ENCODE assay signal across 8 cellular contexts in genomic region chr6:37354526-37355384, GRCh38. TPM values are rescaled to one million over a fixed set of nuclear protein-coding genes. Genes with fewer than 3 reads are reported as not detected.
DNase-seq lines count a peak whose midpoint lies in the region; ATAC-seq and TF ChIP-seq lines count a peak whose summit lies in the region.

No MANE protein-coding gene starts in this region.

- peak; percentile 56 to 72 for ATAC-seq in left cardiac atrium
- ATAC-seq in HG03354 (IDR thresholded peaks at IDR 0.05; ENCODE audit: poor library complexity, severe bottlenecking, unreplicated experiment), result no peak
- no peak for ATAC-seq in GM21526 (IDR thresholded peaks at IDR 0.05; ENCODE audit: low FRiP score, unreplicated experiment)

- intact Hi-C loops in left cardiac atrium (cut with DNase I) (no loop called here), posterior vena cava (cut with DNase I) (no loop called here)

- no peaks in the 10 kb centered on the region for H3K9me3 Mint-ChIP-seq in activated naive CD4-positive, alpha-beta T cell treated with anti-CD3 and anti-CD28 coated beads, Interleukin-2, amount 10 ng/mL, durations not matched to agents 7 days and 5 days

- no peaks in the 10 kb centered on the region for H3K9me3 ChIP-seq in MG63

- H3K4me3 ChIP-seq in GM12865 (ENCODE audit: low read depth, low read length), result peak overlapping the region; percentile 96
- peak overlapping the region; percentile 82 for H3K4me3 ChIP-seq in MG63

- H3K36me3 Mint-ChIP-seq in activated naive CD4-positive, alpha-beta T cell treated with anti-CD3 and anti-CD28 coated beads, Interleukin-2, amount 10 ng/mL, durations not matched to agents 7 days and 5 days, result peaks cover 9% of the 10 kb centered on the region

- H3K4me1 Mint-ChIP-seq in activated naive CD4-positive, alpha-beta T cell treated with anti-CD3 and anti-CD28 coated beads, Interleukin-2, amount 10 ng/mL, durations not matched to agents 7 days and 5 days, result peaks cover 35% of the 10 kb centered on the region

- peaks cover 8% of the 10 kb centered on the region for H3K27me3 Mint-ChIP-seq in activated naive CD4-positive, alpha-beta T cell treated with anti-CD3 and anti-CD28 coated beads, Interleukin-2, amount 10 ng/mL, durations not matched to agents 7 days and 5 days

- H3K27me3 ChIP-seq in MG63, result no peaks in the 10 kb centered on the region

- peak overlapping the region; percentile 93 for H3K4me3 Mint-ChIP-seq in activated naive CD4-positive, alpha-beta T cell treated with anti-CD3 and anti-CD28 coated beads, Interleukin-2, amount 10 ng/mL, durations not matched to agents 7 days and 5 days

- no peak for TF ChIP-seq CTCF in GM12865 (IDR thresholded peaks at IDR 0.05; ENCODE audit: insufficient read depth, low read depth, low read length, missing control alignments)

- H3K36me3 ChIP-seq in MG63, result no peaks in the 10 kb centered on the region

- peak overlapping the region; percentile 88 for H3K27ac Mint-ChIP-seq in activated naive CD4-positive, alpha-beta T cell treated with anti-CD3 and anti-CD28 coated beads, Interleukin-2, amount 10 ng/mL, durations not matched to agents 7 days and 5 days

- CTCF ChIA-PET in activated naive CD4-positive, alpha-beta T cell treated with anti-CD3 and anti-CD28 coated beads, Interleukin-2, amount 10 ng/mL, durations not matched to agents 7 days and 5 days (lab: Charles Lee), result interaction anchor here (0.7 kb wide), 1 partner anchor 312 kb away, joined by 3 read pairs; no protein-coding TSS in a partner anchor

- DNase-seq in GM12865 (ENCODE audit: low read depth) (peak; percentile 11), MG63 (peak; percentile 58), left cardiac atrium (peak; percentile 38), posterior vena cava (ENCODE audit: low spot score) (peak; percentile 80), Ammon's horn (ENCODE audit: low spot score) (no peak)
- DNase-seq in activated naive CD4-positive, alpha-beta T cell treated with anti-CD3 and anti-CD28 coated beads, Interleukin-2, amount 10 ng/mL, durations not matched to agents 7 days and 5 days, result peak; percentile 43

RNA-seq across cellular contexts. Expression of gene RNF8, which starts 1.0 kb away (rescaled TPM):
- total RNA-seq in MG63 (2014; rRNA removed; shearing (Covaris generic); ENCODE audit: low replicate concordance), result 29.7 and 32.6 TPM in 2 replicates
- total RNA-seq in left cardiac atrium, result 10 to 100 TPM; 18.1 to 19.1 TPM
- total RNA-seq in posterior vena cava, result 10 to 100 TPM; 13.6 to 14.0 TPM

Comparison
In these comparisons a context has a peak if more than half of its experiments do, and no peak if none do; other contexts are left out.
1. ATAC-seq: peak in left cardiac atrium (2 of 2); none in HG03354 (single experiment) and GM21526 (single experiment).